In the genomic region with DNA sequence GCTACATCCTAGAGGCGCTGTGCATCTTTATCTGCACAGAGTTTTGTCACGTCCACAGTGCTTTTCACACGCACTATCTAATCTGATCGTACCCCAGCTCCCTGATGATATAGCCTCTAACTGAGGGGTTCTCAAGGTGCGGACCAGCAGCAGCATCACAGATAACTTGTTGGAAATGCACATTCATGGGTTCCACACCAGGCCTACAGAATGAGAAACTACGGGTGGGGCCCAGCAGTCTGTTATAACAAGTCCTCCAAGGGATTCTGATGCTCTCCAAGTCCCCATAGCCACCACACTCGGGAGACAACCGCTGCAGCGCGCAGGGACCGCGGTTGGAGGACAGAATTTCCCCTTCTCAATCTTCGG, we compare ENCODE assay signal across 1 cellular context.
TF ChIP-seq lines count a peak whose summit lies in the region.

No MANE protein-coding gene starts in this region.

TF ChIP-seq in neural cell, 6 proteins besides CTCF, POLR2A, EP300 and RAD21 (continued from another document):
- TF ChIP-seq, protein P1, sequence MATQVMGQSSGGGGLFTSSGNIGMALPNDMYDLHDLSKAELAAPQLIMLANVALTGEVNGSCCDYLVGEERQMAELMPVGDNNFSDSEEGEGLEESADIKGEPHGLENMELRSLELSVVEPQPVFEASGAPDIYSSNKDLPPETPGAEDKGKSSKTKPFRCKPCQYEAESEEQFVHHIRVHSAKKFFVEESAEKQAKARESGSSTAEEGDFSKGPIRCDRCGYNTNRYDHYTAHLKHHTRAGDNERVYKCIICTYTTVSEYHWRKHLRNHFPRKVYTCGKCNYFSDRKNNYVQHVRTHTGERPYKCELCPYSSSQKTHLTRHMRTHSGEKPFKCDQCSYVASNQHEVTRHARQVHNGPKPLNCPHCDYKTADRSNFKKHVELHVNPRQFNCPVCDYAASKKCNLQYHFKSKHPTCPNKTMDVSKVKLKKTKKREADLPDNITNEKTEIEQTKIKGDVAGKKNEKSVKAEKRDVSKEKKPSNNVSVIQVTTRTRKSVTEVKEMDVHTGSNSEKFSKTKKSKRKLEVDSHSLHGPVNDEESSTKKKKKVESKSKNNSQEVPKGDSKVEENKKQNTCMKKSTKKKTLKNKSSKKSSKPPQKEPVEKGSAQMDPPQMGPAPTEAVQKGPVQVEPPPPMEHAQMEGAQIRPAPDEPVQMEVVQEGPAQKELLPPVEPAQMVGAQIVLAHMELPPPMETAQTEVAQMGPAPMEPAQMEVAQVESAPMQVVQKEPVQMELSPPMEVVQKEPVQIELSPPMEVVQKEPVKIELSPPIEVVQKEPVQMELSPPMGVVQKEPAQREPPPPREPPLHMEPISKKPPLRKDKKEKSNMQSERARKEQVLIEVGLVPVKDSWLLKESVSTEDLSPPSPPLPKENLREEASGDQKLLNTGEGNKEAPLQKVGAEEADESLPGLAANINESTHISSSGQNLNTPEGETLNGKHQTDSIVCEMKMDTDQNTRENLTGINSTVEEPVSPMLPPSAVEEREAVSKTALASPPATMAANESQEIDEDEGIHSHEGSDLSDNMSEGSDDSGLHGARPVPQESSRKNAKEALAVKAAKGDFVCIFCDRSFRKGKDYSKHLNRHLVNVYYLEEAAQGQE (IDR thresholded peaks at IDR 0.05; ENCODE audit: borderline replicate concordance): no peak
- no peak for TF ChIP-seq EZH2 (IDR thresholded peaks at IDR 0.05; ENCODE audit: borderline replicate concordance, insufficient read depth, low read length, poor library complexity, severe bottlenecking)
